ENCODE assay signal across 14 cellular contexts in the genomic region with DNA sequence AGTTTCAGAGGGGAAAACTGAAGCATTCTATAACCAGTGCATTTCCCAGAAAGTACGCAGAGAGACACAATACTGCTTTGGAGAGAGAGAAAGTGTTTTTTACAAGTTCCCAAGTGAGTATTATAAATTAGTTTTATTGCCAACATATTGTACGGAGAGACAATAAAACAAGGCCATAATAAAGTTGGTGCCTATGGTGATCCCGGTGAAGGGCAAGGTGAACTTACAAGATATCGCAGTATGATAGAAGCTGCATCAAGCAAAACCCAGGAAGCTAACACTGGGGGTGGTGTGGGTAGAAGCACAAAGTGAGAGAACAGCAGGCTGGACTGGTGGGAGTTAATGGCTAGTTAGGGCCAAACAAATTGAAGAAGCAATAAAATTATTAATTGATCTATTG. TPM values are rescaled to one million over a fixed set of nuclear protein-coding genes. Genes with fewer than 3 reads are reported as not detected.
DNase-seq lines count a peak whose midpoint lies in the region; ATAC-seq and TF ChIP-seq lines count a peak whose summit lies in the region.
"Had no signal": no experiment of that assay in that cellular context is flagged by ENCODE, and none has a peak within 500 bp of the region (broad histone marks: within the 10 kb centered on the region; RNA-seq: fewer than 3 reads in every experiment).

No MANE protein-coding gene starts in this region.

- intact Hi-C loops in left colon (cut with DNase I, micrococcal nuclease): no loop called here

- no peaks in the 10 kb centered on the region for H3K27me3 Mint-ChIP-seq in activated naive CD8-positive, alpha-beta T cell
- no peaks in the 10 kb centered on the region for H3K27me3 Mint-ChIP-seq in activated naive CD8-positive, alpha-beta T cell treated with anti-CD3 and anti-CD28 coated beads for 36 hours
- H3K27me3 Mint-ChIP-seq: B cell; CD4-positive, alpha-beta T cell had no signal

- peaks cover 8% of the 10 kb centered on the region for H3K36me3 Mint-ChIP-seq in activated naive CD8-positive, alpha-beta T cell
- peaks cover 22% of the 10 kb centered on the region for H3K36me3 Mint-ChIP-seq in activated naive CD8-positive, alpha-beta T cell treated with anti-CD3 and anti-CD28 coated beads for 36 hours

- peak overlapping the region; percentile 34 for H3K27ac Mint-ChIP-seq in activated naive CD8-positive, alpha-beta T cell
- no peak overlapping the region for H3K27ac Mint-ChIP-seq in activated naive CD8-positive, alpha-beta T cell treated with anti-CD3 and anti-CD28 coated beads for 36 hours
- H3K27ac Mint-ChIP-seq: B cell; CD4-positive, alpha-beta T cell had no signal

- no peak overlapping the region for H3K4me3 Mint-ChIP-seq in activated naive CD8-positive, alpha-beta T cell
- H3K4me3 Mint-ChIP-seq in activated naive CD8-positive, alpha-beta T cell treated with anti-CD3 and anti-CD28 coated beads for 36 hours: no peak overlapping the region
- H3K4me3 Mint-ChIP-seq: B cell; CD4-positive, alpha-beta T cell had no signal

- peaks cover 11% of the 10 kb centered on the region for H3K9me3 Mint-ChIP-seq in activated naive CD8-positive, alpha-beta T cell (ENCODE audit: low read depth)
- H3K9me3 Mint-ChIP-seq in activated naive CD8-positive, alpha-beta T cell treated with anti-CD3 and anti-CD28 coated beads for 36 hours: peaks cover 13% of the 10 kb centered on the region

- TF ChIP-seq CTCF in VCaP (conservative IDR thresholded peaks at IDR 0.05): no peak

- H3K4me1 Mint-ChIP-seq in activated naive CD8-positive, alpha-beta T cell (ENCODE audit: low read depth): peaks cover 41% of the 10 kb centered on the region
- peaks cover 38% of the 10 kb centered on the region for H3K4me1 Mint-ChIP-seq in activated naive CD8-positive, alpha-beta T cell treated with anti-CD3 and anti-CD28 coated beads for 36 hours

- no peak for DNase-seq in activated naive CD8-positive, alpha-beta T cell treated with anti-CD3 and anti-CD28 coated beads for 36 hours
- DNase-seq in left colon (peak in 1 of 2 donors; percentile 47), SIG-M5 treated with dmso at 0.1 percent for 504 hours (lab: John Stamatoyannopoulos, UW; ENCODE audit: unreplicated experiment) (no peak), NK-92 (lab: John Stamatoyannopoulos, UW; ENCODE audit: unreplicated experiment) (no peak)
- no peak for DNase-seq in stimulated activated CD4-positive, alpha-beta T cell treated with anti-CD3 and anti-CD28 coated beads, Interleukin-4, amount 100 ng/mL, for 4 hours
- DNase-seq: C1 segment of cervical spinal cord; Calu3; CD4-positive, alpha-beta T cell; DMS 273 treated with DMSO at 0.1 percent for 48 hours; GM23248 had no signal

- peak; percentile 94 for ATAC-seq in left colon
- ATAC-seq: HCT116 had no signal

- H3K27ac ChIP-seq in VCaP: peak overlapping the region; percentile 37; the same call in 1 of the 2 replicates
- H3K27ac ChIP-seq: GM23248 had no signal

RNA-seq across cellular contexts. Expression of a gene that starts 7.5 kb away (rescaled TPM):
- total RNA-seq in activated naive CD8-positive, alpha-beta T cell treated with anti-CD3 and anti-CD28 coated beads for 36 hours: 1,000 to 10,000 TPM; 1,816 to 1,884 TPM
- 1,000 to 10,000 TPM; 1,780 to 2,331 TPM for total RNA-seq in left colon

RNA-seq across cellular contexts. Expression of a gene that starts 32.1 kb away (rescaled TPM):
- 10 to 100 TPM; 59.2 to 61.7 TPM for total RNA-seq in activated naive CD8-positive, alpha-beta T cell treated with anti-CD3 and anti-CD28 coated beads for 36 hours
- 100 to 1,000 TPM in 1 of 2 donors, 10 to 100 TPM in 1; 89.8 to 101 TPM for total RNA-seq in left colon

RNA-seq across cellular contexts. Expression of a gene that starts 58.0 kb away (rescaled TPM):
- 100 to 1,000 TPM; 101 to 111 TPM for total RNA-seq in activated naive CD8-positive, alpha-beta T cell treated with anti-CD3 and anti-CD28 coated beads for 36 hours
- 100 to 1,000 TPM in 1 of 2 donors, 10 to 100 TPM in 1; 67.6 to 101 TPM for total RNA-seq in left colon
